ENCODE assay signal across 11 cellular contexts in genomic region chr9:72635197-72635596, GRCh38.
A peak's percentile ranks its signal among the peaks of the same experiment; 100 is the strongest.
DNase-seq lines count a peak whose midpoint lies in the region; ATAC-seq, FAIRE-seq and TF ChIP-seq lines count a peak whose summit lies in the region.
"Had no signal": no experiment of that assay in that cellular context is flagged by ENCODE, and none has a peak within 500 bp of the region (broad histone marks: within the 10 kb centered on the region; RNA-seq: fewer than 3 reads in every experiment).

No MANE protein-coding gene starts in this region.

- ATAC-seq in GM19351 (IDR thresholded peaks at IDR 0.05; ENCODE audit: unreplicated experiment), result peak; percentile 98
- peak; percentile 92 for ATAC-seq in HG02885 (IDR thresholded peaks at IDR 0.05; ENCODE audit: poor library complexity, unreplicated experiment)
- ATAC-seq in WTC11, result peak; percentile 89
- ATAC-seq in activated CD8-positive, alpha-beta memory T cell treated with anti-CD3 and anti-CD28 coated beads, Interleukin-2, amount 10 ng/mL, durations not matched to agents 7 days and 5 days, result no peak
- ATAC-seq in T-cell (replicated peaks in 1 of 4), result no peak
- ATAC-seq: psoas muscle had no signal

- H3K27me3 Mint-ChIP-seq in WTC11 (ENCODE audit: low read depth), result peaks cover 9% of the 10 kb centered on the region
- H3K27me3 Mint-ChIP-seq in activated CD8-positive, alpha-beta memory T cell treated with anti-CD3 and anti-CD28 coated beads, Interleukin-2, amount 10 ng/mL, durations not matched to agents 7 days and 5 days, result no peaks in the 10 kb centered on the region
- no peaks in the 10 kb centered on the region for H3K27me3 Mint-ChIP-seq in type B pancreatic cell
- peaks cover 1 to 8% of the 10 kb centered on the region in 2 donors for H3K27me3 Mint-ChIP-seq in T-cell

- in situ Hi-C loops in GM13977 (cut with MboI; ENCODE audit: low pct_unique_long_range_greater_than_20kb, low sequenced_read_pairs, unreplicated experiment), result no loop called here

- POLR2A ChIA-PET in WTC11 (lab: Charles Lee), result no interaction called here
- POLR2A ChIA-PET in T-cell (lab: Charles Lee), result no interaction called here

- H3K27ac Mint-ChIP-seq in WTC11, result no peak overlapping the region
- H3K27ac Mint-ChIP-seq in activated CD8-positive, alpha-beta memory T cell treated with anti-CD3 and anti-CD28 coated beads, Interleukin-2, amount 10 ng/mL, durations not matched to agents 7 days and 5 days, result no peak overlapping the region
- no peak overlapping the region for H3K27ac Mint-ChIP-seq in type B pancreatic cell
- H3K27ac Mint-ChIP-seq in T-cell, result no peak overlapping the region

- FAIRE-seq in H54 (lab: Jason Lieb, UNC), result no peak

- no peak for TF ChIP-seq POLR2A in H54 (IDR thresholded peaks at IDR 0.05; ENCODE audit: low read depth, low read length)

- peaks cover 32% of the 10 kb centered on the region for H3K36me3 Mint-ChIP-seq in WTC11
- no peaks in the 10 kb centered on the region for H3K36me3 Mint-ChIP-seq in activated CD8-positive, alpha-beta memory T cell treated with anti-CD3 and anti-CD28 coated beads, Interleukin-2, amount 10 ng/mL, durations not matched to agents 7 days and 5 days
- no peaks in the 10 kb centered on the region for H3K36me3 Mint-ChIP-seq in type B pancreatic cell
- H3K36me3 Mint-ChIP-seq in T-cell, result no peaks in the 10 kb centered on the region

- H3K9me3 Mint-ChIP-seq in WTC11 (peaks cover 35% of the 10 kb centered on the region), type B pancreatic cell (peaks cover 9% of the 10 kb centered on the region), T-cell (peaks cover 5 to 10% (median 8%) of the 10 kb centered on the region in 3 donors)
- H3K9me3 Mint-ChIP-seq in activated CD8-positive, alpha-beta memory T cell treated with anti-CD3 and anti-CD28 coated beads, Interleukin-2, amount 10 ng/mL, durations not matched to agents 7 days and 5 days (ENCODE audit: low read depth), result peaks cover 4% of the 10 kb centered on the region

- CTCF ChIA-PET in WTC11 (lab: Charles Lee), result interaction anchor here (1.0 to 1.3 kb wide), 2 partner anchors 174 to 354 kb away, joined by 3 read pairs; no protein-coding TSS in a partner anchor
- CTCF ChIA-PET in activated CD8-positive, alpha-beta memory T cell treated with anti-CD3 and anti-CD28 coated beads, Interleukin-2, amount 10 ng/mL, durations not matched to agents 7 days and 5 days (lab: Charles Lee), result interaction anchor here (1.2 kb wide), 1 partner anchor 11 kb away, joined by 3 read pairs; no protein-coding TSS in a partner anchor
- CTCF ChIA-PET in T-cell (lab: Charles Lee), result no interaction called here

- TF ChIP-seq CTCF in GM13977 (IDR thresholded peaks at IDR 0.05; ENCODE audit: extremely low read depth, insufficient read depth, missing control alignments), result no peak
- no peak for TF ChIP-seq CTCF in WTC11 (IDR thresholded peaks at IDR 0.05)
- TF ChIP-seq CTCF in type B pancreatic cell (conservative IDR thresholded peaks at IDR 0.05), result no peak

- peaks cover 10% of the 10 kb centered on the region for H3K4me1 Mint-ChIP-seq in WTC11
- peaks cover 7% of the 10 kb centered on the region for H3K4me1 Mint-ChIP-seq in activated CD8-positive, alpha-beta memory T cell treated with anti-CD3 and anti-CD28 coated beads, Interleukin-2, amount 10 ng/mL, durations not matched to agents 7 days and 5 days
- H3K4me1 Mint-ChIP-seq in type B pancreatic cell (ENCODE audit: unreplicated experiment), result no peaks in the 10 kb centered on the region
- H3K4me1 Mint-ChIP-seq in T-cell, result peaks cover 0 to 4% (median 0%) of the 10 kb centered on the region in 3 donors

- DNase-seq in GM13977 (ENCODE audit: low spot score) (peak; percentile 50), WTC11 (ENCODE audit: low spot score) (peak; percentile 14), type B pancreatic cell (ENCODE audit: extremely low spot score, unreplicated experiment) (no peak), H54 (ENCODE audit: insufficient read length, low spot score) (no peak), T-cell (no peak)
- no peak for DNase-seq in activated CD8-positive, alpha-beta memory T cell treated with anti-CD3 and anti-CD28 coated beads, Interleukin-2, amount 10 ng/mL, durations not matched to agents 7 days and 5 days
- DNase-seq: DMS153; NK-92 treated with Interleukin-12 subunit alpha and Interleukin-12 subunit beta, amount 100 ng/mL, for 24 hours; psoas muscle had no signal

- H3K4me3 Mint-ChIP-seq in WTC11 (no peak overlapping the region), type B pancreatic cell (no peak overlapping the region), T-cell (no peak overlapping the region)
- H3K4me3 Mint-ChIP-seq in activated CD8-positive, alpha-beta memory T cell treated with anti-CD3 and anti-CD28 coated beads, Interleukin-2, amount 10 ng/mL, durations not matched to agents 7 days and 5 days, result no peak overlapping the region

TF ChIP-seq in WTC11, 78 proteins besides CTCF, POLR2A, EP300 and RAD21 (continues in another document):
- TF ChIP-seq JAZF1 (CRISPR knock-in tag; IDR thresholded peaks at IDR 0.05) (no peak), NFE2L1 (CRISPR knock-in tag; IDR thresholded peaks at IDR 0.05) (no peak), FOXP1 (CRISPR knock-in tag; IDR thresholded peaks at IDR 0.05; ENCODE audit: borderline replicate concordance) (no peak), ZNF423 (CRISPR knock-in tag; IDR thresholded peaks at IDR 0.05) (no peak), TEAD1 (CRISPR knock-in tag; IDR thresholded peaks at IDR 0.05) (no peak), ATF2 (CRISPR knock-in tag; IDR thresholded peaks at IDR 0.05; ENCODE audit: borderline replicate concordance, low read depth) (no peak), CREB1 (CRISPR knock-in tag; IDR thresholded peaks at IDR 0.05) (no peak), EMX1 (CRISPR knock-in tag; IDR thresholded peaks at IDR 0.05) (no peak), ATF1 (CRISPR knock-in tag; IDR thresholded peaks at IDR 0.05) (no peak), ETV6 (CRISPR knock-in tag; IDR thresholded peaks at IDR 0.05) (no peak), HMGA2 (CRISPR knock-in tag; IDR thresholded peaks at IDR 0.05) (no peak), ZNF263 (CRISPR knock-in tag; IDR thresholded peaks at IDR 0.05; ENCODE audit: low read depth) (no peak), GRHL2 (CRISPR knock-in tag; IDR thresholded peaks at IDR 0.05; ENCODE audit: insufficient replicate concordance, severe bottlenecking) (no peak), ZBTB21 (CRISPR knock-in tag; IDR thresholded peaks at IDR 0.05; ENCODE audit: borderline replicate concordance) (no peak), ESRRA (CRISPR knock-in tag; IDR thresholded peaks at IDR 0.05; ENCODE audit: borderline replicate concordance) (no peak), CDX4 (CRISPR knock-in tag; IDR thresholded peaks at IDR 0.05; ENCODE audit: borderline replicate concordance) (no peak)
- TF ChIP-seq, protein P1, sequence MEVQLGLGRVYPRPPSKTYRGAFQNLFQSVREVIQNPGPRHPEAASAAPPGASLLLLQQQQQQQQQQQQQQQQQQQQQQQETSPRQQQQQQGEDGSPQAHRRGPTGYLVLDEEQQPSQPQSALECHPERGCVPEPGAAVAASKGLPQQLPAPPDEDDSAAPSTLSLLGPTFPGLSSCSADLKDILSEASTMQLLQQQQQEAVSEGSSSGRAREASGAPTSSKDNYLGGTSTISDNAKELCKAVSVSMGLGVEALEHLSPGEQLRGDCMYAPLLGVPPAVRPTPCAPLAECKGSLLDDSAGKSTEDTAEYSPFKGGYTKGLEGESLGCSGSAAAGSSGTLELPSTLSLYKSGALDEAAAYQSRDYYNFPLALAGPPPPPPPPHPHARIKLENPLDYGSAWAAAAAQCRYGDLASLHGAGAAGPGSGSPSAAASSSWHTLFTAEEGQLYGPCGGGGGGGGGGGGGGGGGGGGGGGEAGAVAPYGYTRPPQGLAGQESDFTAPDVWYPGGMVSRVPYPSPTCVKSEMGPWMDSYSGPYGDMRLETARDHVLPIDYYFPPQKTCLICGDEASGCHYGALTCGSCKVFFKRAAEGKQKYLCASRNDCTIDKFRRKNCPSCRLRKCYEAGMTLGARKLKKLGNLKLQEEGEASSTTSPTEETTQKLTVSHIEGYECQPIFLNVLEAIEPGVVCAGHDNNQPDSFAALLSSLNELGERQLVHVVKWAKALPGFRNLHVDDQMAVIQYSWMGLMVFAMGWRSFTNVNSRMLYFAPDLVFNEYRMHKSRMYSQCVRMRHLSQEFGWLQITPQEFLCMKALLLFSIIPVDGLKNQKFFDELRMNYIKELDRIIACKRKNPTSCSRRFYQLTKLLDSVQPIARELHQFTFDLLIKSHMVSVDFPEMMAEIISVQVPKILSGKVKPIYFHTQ (CRISPR knock-in tag; IDR thresholded peaks at IDR 0.05), result no peak
- TF ChIP-seq, protein P2, sequence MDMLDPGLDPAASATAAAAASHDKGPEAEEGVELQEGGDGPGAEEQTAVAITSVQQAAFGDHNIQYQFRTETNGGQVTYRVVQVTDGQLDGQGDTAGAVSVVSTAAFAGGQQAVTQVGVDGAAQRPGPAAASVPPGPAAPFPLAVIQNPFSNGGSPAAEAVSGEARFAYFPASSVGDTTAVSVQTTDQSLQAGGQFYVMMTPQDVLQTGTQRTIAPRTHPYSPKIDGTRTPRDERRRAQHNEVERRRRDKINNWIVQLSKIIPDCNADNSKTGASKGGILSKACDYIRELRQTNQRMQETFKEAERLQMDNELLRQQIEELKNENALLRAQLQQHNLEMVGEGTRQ (CRISPR knock-in tag; IDR thresholded peaks at IDR 0.05), result no peak
- TF ChIP-seq, protein P3, sequence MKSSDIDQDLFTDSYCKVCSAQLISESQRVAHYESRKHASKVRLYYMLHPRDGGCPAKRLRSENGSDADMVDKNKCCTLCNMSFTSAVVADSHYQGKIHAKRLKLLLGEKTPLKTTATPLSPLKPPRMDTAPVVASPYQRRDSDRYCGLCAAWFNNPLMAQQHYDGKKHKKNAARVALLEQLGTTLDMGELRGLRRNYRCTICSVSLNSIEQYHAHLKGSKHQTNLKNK (CRISPR knock-in tag; IDR thresholded peaks at IDR 0.05), result no peak

Comparison
In these comparisons a context has a peak if more than half of its experiments do, and no peak if none do; other contexts are left out.
1. DNase-seq: peak in GM13977 (single experiment) and WTC11 (single experiment); none in activated CD8-positive, alpha-beta memory T cell treated with anti-CD3 and anti-CD28 coated beads, Interleukin-2, amount 10 ng/mL, durations not matched to agents 7 days and 5 days (single experiment), type B pancreatic cell (single experiment), H54 (single experiment) and T-cell (0 of 34).
2. ATAC-seq: peak in GM19351 (single experiment), HG02885 (single experiment) and WTC11 (single experiment); none in activated CD8-positive, alpha-beta memory T cell treated with anti-CD3 and anti-CD28 coated beads, Interleukin-2, amount 10 ng/mL, durations not matched to agents 7 days and 5 days (single experiment) and T-cell (0 of 4).
3. CTCF ChIA-PET loops: an anchor here in WTC11 (1.0 to 1.3 kb wide) and activated CD8-positive, alpha-beta memory T cell treated with anti-CD3 and anti-CD28 coated beads, Interleukin-2, amount 10 ng/mL, durations not matched to agents 7 days and 5 days (1.2 kb wide); none called in T-cell.